Comparison of ENCODE assay signal across 1 cellular context in the genomic region with DNA sequence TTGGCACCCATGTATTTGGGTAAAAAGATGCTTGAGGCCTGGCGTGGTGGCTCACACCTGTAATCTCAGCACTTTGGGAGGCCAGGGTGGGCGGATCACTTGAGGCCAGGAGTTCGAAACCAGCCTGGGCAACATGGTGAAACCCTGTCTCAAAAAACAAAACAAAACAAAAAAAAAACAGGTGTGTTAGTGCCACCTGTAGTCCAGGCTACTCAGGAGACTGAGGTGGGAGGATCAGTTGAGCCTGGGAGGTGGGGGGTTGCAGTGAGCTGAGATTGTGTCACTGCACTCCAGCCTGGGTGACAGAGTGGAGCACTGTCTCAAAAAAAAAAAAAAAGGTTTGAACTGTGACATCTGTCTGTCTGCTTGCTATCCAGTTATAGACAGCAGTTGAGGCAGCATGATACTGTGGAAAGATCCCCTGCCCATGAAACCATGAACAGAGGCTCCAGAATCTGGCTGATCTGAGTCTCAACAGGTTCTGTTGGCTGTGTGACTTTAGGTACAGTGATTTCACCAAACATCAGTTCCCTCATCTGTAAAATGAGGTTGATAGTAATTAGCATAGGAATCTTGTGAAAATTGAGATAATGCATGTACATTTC.
TF ChIP-seq lines count a peak whose summit lies in the region.

No MANE protein-coding gene starts in this region.

TF ChIP-seq in HepG2, 621 proteins besides CTCF, POLR2A, EP300 and RAD21:
- TF ChIP-seq ATAD3A (CRISPR knock-in tag; IDR thresholded peaks at IDR 0.05) (no peak), ZNF460 (CRISPR knock-in tag; IDR thresholded peaks at IDR 0.05; ENCODE audit: borderline replicate concordance) (peak; percentile 72; the same call in 1 of the 2 replicates), ZNF790 (CRISPR knock-in tag; IDR thresholded peaks at IDR 0.05; ENCODE audit: borderline replicate concordance) (no peak), RBFOX2 (IDR thresholded peaks at IDR 0.05; ENCODE audit: low read depth, low read length) (no peak)
